Comparison of ENCODE assay signal across 41 cellular contexts in the genomic region with DNA sequence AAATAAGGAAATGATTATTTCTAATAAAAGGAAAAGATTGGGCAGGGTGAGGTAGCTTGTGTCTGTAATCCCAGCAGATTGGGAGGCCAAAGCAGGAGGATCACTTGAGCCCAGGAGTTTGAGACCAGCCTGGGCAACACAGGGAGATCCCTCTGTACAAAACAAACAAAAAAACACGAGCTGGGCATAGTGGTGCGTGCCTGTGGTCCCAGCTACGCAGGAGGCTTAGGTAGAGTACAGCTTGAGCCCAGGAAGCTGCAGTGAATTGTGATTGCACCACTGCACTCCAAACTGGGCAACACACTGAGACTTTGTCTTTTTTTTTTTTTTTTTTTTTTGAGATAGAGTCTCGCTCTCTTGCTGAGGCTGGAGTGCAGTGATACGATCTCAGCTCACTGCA. TPM values are rescaled to one million over a fixed set of nuclear protein-coding genes. Genes with fewer than 3 reads are reported as not detected.
"Had no signal": no experiment of that assay in that cellular context is flagged by ENCODE, and none has a peak within 500 bp of the region (broad histone marks: within the 10 kb centered on the region; RNA-seq: fewer than 3 reads in every experiment).

No MANE protein-coding gene starts in this region.

- ATAC-seq: activated naive CD4-positive, alpha-beta T cell treated with anti-CD3 and anti-CD28 coated beads, Interleukin-2, amount 50 U/mL, for 72 hours; activated naive CD8-positive, alpha-beta T cell treated with anti-CD3 and anti-CD28 coated beads, Interleukin-2, amount 50 U/mL, for 24 hours; activated T-cell treated with anti-CD3 and anti-CD28 coated beads, Interleukin-2, amount 50 U/mL, for 4 hours; activated T-cell treated with anti-CD3 and anti-CD28 coated beads, Interleukin-2, amount 50 U/mL, for 72 hours; activated T-helper 17 cell treated with anti-CD3 and anti-CD28 coated beads, Interleukin-2, amount 50 U/mL, for 72 hours; body of pancreas had no signal

- H3K9me3 Mint-ChIP-seq: activated naive CD4-positive, alpha-beta T cell treated with anti-CD3 and anti-CD28 coated beads for 36 hours; activated naive CD4-positive, alpha-beta T cell treated with anti-CD3 and anti-CD28 coated beads, Interleukin-2, amount 10 ng/mL, durations not matched to agents 7 days and 5 days; activated naive CD4-positive, alpha-beta T cell treated with anti-CD3 and anti-CD28 coated beads, Interleukin-2, amount 50 U/mL, for 72 hours; activated naive CD8-positive, alpha-beta T cell treated with anti-CD3 and anti-CD28 coated beads for 36 hours; activated naive CD8-positive, alpha-beta T cell treated with anti-CD3 and anti-CD28 coated beads, Interleukin-2, amount 10 ng/mL, durations not matched to agents 7 days and 5 days; activated naive CD8-positive, alpha-beta T cell treated with anti-CD3 and anti-CD28 coated beads, Interleukin-2, amount 50 U/mL, for 24 hours; activated T-cell treated with anti-CD3 and anti-CD28 coated beads, Interleukin-2, amount 50 U/mL, for 24 hours; activated T-cell treated with anti-CD3 and anti-CD28 coated beads, Interleukin-2, amount 50 U/mL, for 4 hours; activated T-cell treated with anti-CD3 and anti-CD28 coated beads, Interleukin-2, amount 50 U/mL, for 72 hours; activated T-helper 1 cell treated with anti-CD3 and anti-CD28 coated beads, Interleukin-12 subunit alpha, Interleukin-12 subunit beta, Interleukin-2, Interleukin-4 antibody, amounts not matched to agents 30 ng/mL and 10 ng/mL and 1 ng/mL, durations not matched to agents 14 hours and 24 hours and 36 hours; activated T-helper 17 cell treated with anti-CD3 and anti-CD28 coated beads, Interleukin-2, amount 50 U/mL, for 72 hours; activated T-helper 2 cell treated with anti-CD3 and anti-CD28 coated beads, Interferon-gamma antibody, Interleukin-2, Interleukin-4, amounts not matched to agents 10 μg/mL and 5 μg/mL and 100 μg/mL, durations not matched to agents 14 hours and 24 hours and 36 hours; brain; central memory CD8-positive, alpha-beta T cell had no signal

- H3K4me1 ChIP-seq: adrenal gland, ascending aorta, body of pancreas, breast epithelium had no signal

- H3K4me1 Mint-ChIP-seq: activated naive CD4-positive, alpha-beta T cell treated with anti-CD3 and anti-CD28 coated beads, Interleukin-2, amount 10 ng/mL, durations not matched to agents 7 days and 5 days; activated naive CD4-positive, alpha-beta T cell treated with anti-CD3 and anti-CD28 coated beads, Interleukin-2, amount 50 U/mL, for 24 hours; activated naive CD8-positive, alpha-beta T cell treated with anti-CD3 and anti-CD28 coated beads for 36 hours; activated naive CD8-positive, alpha-beta T cell treated with anti-CD3 and anti-CD28 coated beads, Interleukin-2, amount 10 ng/mL, durations not matched to agents 7 days and 5 days; activated naive CD8-positive, alpha-beta T cell treated with anti-CD3 and anti-CD28 coated beads, Interleukin-2, amount 50 U/mL, for 24 hours; activated T-helper 17 cell treated with anti-CD3 and anti-CD28 coated beads, Interleukin-2, amount 50 U/mL, for 72 hours; central memory CD8-positive, alpha-beta T cell had no signal

- H3K4me3 Mint-ChIP-seq: activated naive CD4-positive, alpha-beta T cell treated with anti-CD3 and anti-CD28 coated beads for 36 hours; activated naive CD4-positive, alpha-beta T cell treated with anti-CD3 and anti-CD28 coated beads, Interleukin-2, amount 10 ng/mL, durations not matched to agents 7 days and 5 days; activated naive CD4-positive, alpha-beta T cell treated with anti-CD3 and anti-CD28 coated beads, Interleukin-2, amount 50 U/mL, for 24 hours; activated naive CD8-positive, alpha-beta T cell; activated naive CD8-positive, alpha-beta T cell treated with anti-CD3 and anti-CD28 coated beads for 36 hours; activated naive CD8-positive, alpha-beta T cell treated with anti-CD3 and anti-CD28 coated beads, Interleukin-2, amount 10 ng/mL, durations not matched to agents 7 days and 5 days; activated naive CD8-positive, alpha-beta T cell treated with anti-CD3 and anti-CD28 coated beads, Interleukin-2, amount 50 U/mL, for 24 hours; activated T-cell treated with anti-CD3 and anti-CD28 coated beads, Interleukin-2, amount 50 U/mL, for 24 hours; activated T-cell treated with anti-CD3 and anti-CD28 coated beads, Interleukin-2, amount 50 U/mL, for 4 hours; activated T-cell treated with anti-CD3 and anti-CD28 coated beads, Interleukin-2, amount 50 U/mL, for 72 hours; activated T-helper 1 cell treated with anti-CD3 and anti-CD28 coated beads, Interleukin-12 subunit alpha, Interleukin-12 subunit beta, Interleukin-2, Interleukin-4 antibody, amounts not matched to agents 30 ng/mL and 10 ng/mL and 1 ng/mL, durations not matched to agents 14 hours and 24 hours and 36 hours; activated T-helper 17 cell treated with anti-CD3 and anti-CD28 coated beads, Interleukin-2, amount 50 U/mL, for 72 hours; brain; central memory CD8-positive, alpha-beta T cell had no signal

- H3K9me3 ChIP-seq: adrenal gland, ascending aorta, body of pancreas, breast epithelium had no signal

- H3K36me3 ChIP-seq: adrenal gland, ascending aorta, brain microvascular endothelial cell, breast epithelium, cardiac muscle cell had no signal

- FAIRE-seq: astrocyte, bronchial epithelial cell had no signal

- H3K27me3 ChIP-seq: adrenal gland, ascending aorta, body of pancreas, brain microvascular endothelial cell, breast epithelium, cardiac muscle cell had no signal

- H3K36me3 Mint-ChIP-seq: activated naive CD4-positive, alpha-beta T cell treated with anti-CD3 and anti-CD28 coated beads, Interleukin-2, amount 10 ng/mL, durations not matched to agents 7 days and 5 days; activated naive CD4-positive, alpha-beta T cell treated with anti-CD3 and anti-CD28 coated beads, Interleukin-2, amount 50 U/mL, for 24 hours; activated naive CD4-positive, alpha-beta T cell treated with anti-CD3 and anti-CD28 coated beads, Interleukin-2, amount 50 U/mL, for 72 hours; activated naive CD8-positive, alpha-beta T cell; activated naive CD8-positive, alpha-beta T cell treated with anti-CD3 and anti-CD28 coated beads for 36 hours; activated naive CD8-positive, alpha-beta T cell treated with anti-CD3 and anti-CD28 coated beads, Interleukin-2, amount 10 ng/mL, durations not matched to agents 7 days and 5 days; brain had no signal

- H3K4me3 ChIP-seq: adrenal gland, ascending aorta, body of pancreas, breast epithelium, cardiac muscle cell had no signal

- H3K27ac ChIP-seq: adrenal gland, ascending aorta, body of pancreas, brain microvascular endothelial cell, breast epithelium, cardiac muscle cell had no signal

- H3K27ac Mint-ChIP-seq: activated naive CD4-positive, alpha-beta T cell treated with anti-CD3 and anti-CD28 coated beads for 36 hours; activated naive CD4-positive, alpha-beta T cell treated with anti-CD3 and anti-CD28 coated beads, Interleukin-2, amount 10 ng/mL, durations not matched to agents 7 days and 5 days; activated naive CD4-positive, alpha-beta T cell treated with anti-CD3 and anti-CD28 coated beads, Interleukin-2, amount 50 U/mL, for 24 hours; activated naive CD4-positive, alpha-beta T cell treated with anti-CD3 and anti-CD28 coated beads, Interleukin-2, amount 50 U/mL, for 72 hours; activated naive CD8-positive, alpha-beta T cell; activated naive CD8-positive, alpha-beta T cell treated with anti-CD3 and anti-CD28 coated beads for 36 hours; activated naive CD8-positive, alpha-beta T cell treated with anti-CD3 and anti-CD28 coated beads, Interleukin-2, amount 10 ng/mL, durations not matched to agents 7 days and 5 days; activated naive CD8-positive, alpha-beta T cell treated with anti-CD3 and anti-CD28 coated beads, Interleukin-2, amount 50 U/mL, for 24 hours; activated T-cell treated with anti-CD3 and anti-CD28 coated beads, Interleukin-2, amount 50 U/mL, for 24 hours; activated T-cell treated with anti-CD3 and anti-CD28 coated beads, Interleukin-2, amount 50 U/mL, for 72 hours; activated T-helper 1 cell treated with anti-CD3 and anti-CD28 coated beads, Interleukin-12 subunit alpha, Interleukin-12 subunit beta, Interleukin-2, Interleukin-4 antibody, amounts not matched to agents 30 ng/mL and 10 ng/mL and 1 ng/mL, durations not matched to agents 14 hours and 24 hours and 36 hours; activated T-helper 17 cell treated with anti-CD3 and anti-CD28 coated beads, Interleukin-2, amount 50 U/mL, for 72 hours; activated T-helper 2 cell treated with anti-CD3 and anti-CD28 coated beads, Interferon-gamma antibody, Interleukin-2, Interleukin-4, amounts not matched to agents 10 μg/mL and 5 μg/mL and 100 μg/mL, durations not matched to agents 14 hours and 24 hours and 36 hours; brain had no signal

- H3K27me3 Mint-ChIP-seq: activated naive CD8-positive, alpha-beta T cell treated with anti-CD3 and anti-CD28 coated beads for 36 hours; brain; central memory CD8-positive, alpha-beta T cell had no signal

- DNase-seq: activated effector memory CD4-positive, alpha-beta T cell treated with anti-CD3 and anti-CD28 coated beads, Interleukin-2, amount 50 U/mL, for 16 hours; activated effector memory CD4-positive, alpha-beta T cell treated with Interleukin-2 at 50 U/mL for 16 hours; activated gamma-delta T cell; activated gamma-delta T cell treated with Interleukin-2 at 50 U/mL for 16 hours; activated naive CD4-positive, alpha-beta T cell; activated naive CD4-positive, alpha-beta T cell treated with anti-CD3 and anti-CD28 coated beads for 36 hours; activated naive CD4-positive, alpha-beta T cell treated with anti-CD3 and anti-CD28 coated beads, Interleukin-2, amount 10 ng/mL, durations not matched to agents 7 days and 5 days; activated naive CD4-positive, alpha-beta T cell treated with anti-CD3 and anti-CD28 coated beads, Interleukin-2, amount 50 U/mL, for 16 hours; activated naive CD4-positive, alpha-beta T cell treated with Interleukin-2 at 50 U/mL for 16 hours; activated naive CD8-positive, alpha-beta T cell treated with anti-CD3 and anti-CD28 coated beads for 36 hours; activated naive CD8-positive, alpha-beta T cell treated with anti-CD3 and anti-CD28 coated beads, Interleukin-2, amount 10 ng/mL, durations not matched to agents 7 days and 5 days; activated naive CD8-positive, alpha-beta T cell treated with anti-CD3 and anti-CD28 coated beads, Interleukin-2, amount 50 U/mL, for 24 hours; activated T-cell treated with anti-CD3 and anti-CD28 coated beads for 4 hours; activated T-cell treated with anti-CD3 and anti-CD28 coated beads, Interleukin-2, amount 50 U/mL, for 1 hour; activated T-cell treated with anti-CD3 and anti-CD28 coated beads, Interleukin-2, amount 50 U/mL, for 24 hours; activated T-cell treated with anti-CD3 and anti-CD28 coated beads, Interleukin-2, amount 50 U/mL, for 4 hours; activated T-cell treated with anti-CD3 and anti-CD28 coated beads, Interleukin-2, amount 50 U/mL, for 48 hours; activated T-cell treated with anti-CD3 and anti-CD28 coated beads, Interleukin-2, amount 50 U/mL, for 72 hours; adrenal gland; amniotic stem cell; amygdala; aorta; body of pancreas; brain microvascular endothelial cell; caudate nucleus; central memory CD4-positive, alpha-beta T cell; cerebellar nuclear complex had no signal

RNA-seq across cellular contexts. Expression of a gene that starts 18.8 kb away (rescaled TPM):
- total RNA-seq: activated naive CD4-positive, alpha-beta T cell treated with anti-CD3 and anti-CD28 coated beads for 36 hours; activated naive CD4-positive, alpha-beta T cell treated with anti-CD3 and anti-CD28 coated beads, Interleukin-2, amount 50 U/mL, for 72 hours; activated naive CD8-positive, alpha-beta T cell treated with anti-CD3 and anti-CD28 coated beads for 36 hours; activated naive CD8-positive, alpha-beta T cell treated with anti-CD3 and anti-CD28 coated beads, Interleukin-2, amount 10 ng/mL, durations not matched to agents 7 days and 5 days; activated T-cell treated with anti-CD3 and anti-CD28 coated beads, Interleukin-2, amount 50 U/mL, for 72 hours; activated T-helper 1 cell treated with anti-CD3 and anti-CD28 coated beads, Interleukin-12 subunit alpha, Interleukin-12 subunit beta, Interleukin-2, Interleukin-4 antibody, amounts not matched to agents 30 ng/mL and 10 ng/mL and 1 ng/mL, durations not matched to agents 14 hours and 24 hours and 36 hours; activated T-helper 17 cell treated with anti-CD3 and anti-CD28 coated beads, Interleukin-2, amount 50 U/mL, for 72 hours; aorta; ascending aorta; astrocyte; cardiac septum had no signal
